ENCODE assay signal across 14 cellular contexts in the genomic region with DNA sequence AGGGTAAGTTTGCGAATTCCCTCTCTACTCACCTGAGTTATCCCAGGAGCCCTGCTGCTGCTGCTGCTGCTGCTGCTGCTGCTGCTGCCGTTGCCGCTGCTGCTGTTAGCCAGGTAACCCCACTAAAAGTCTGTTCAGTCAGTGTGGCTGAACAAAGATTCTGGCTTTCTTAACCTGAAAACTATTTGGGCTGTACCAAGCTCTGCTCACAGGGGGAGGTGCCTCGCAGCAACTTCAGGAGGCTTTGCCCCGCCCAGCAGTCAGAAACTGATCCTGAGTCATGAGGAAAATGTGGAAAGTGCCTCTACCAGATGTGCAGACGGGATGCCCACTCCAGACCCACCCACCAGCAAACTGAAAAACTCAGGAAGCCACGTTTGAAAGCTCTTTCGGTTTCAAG. TPM values are rescaled to one million over a fixed set of nuclear protein-coding genes. Genes with fewer than 3 reads are reported as not detected.
DNase-seq lines count a peak whose midpoint lies in the region; ATAC-seq and TF ChIP-seq lines count a peak whose summit lies in the region.
"Had no signal": no experiment of that assay in that cellular context is flagged by ENCODE, and none has a peak within 500 bp of the region (broad histone marks: within the 10 kb centered on the region; RNA-seq: fewer than 3 reads in every experiment).

CAPN6 (minus strand) TSS at position 145 of the 400 bp plus-strand sequence. CDS start 6,547 bp downstream, outside the sequence.

- H3K4me3 ChIP-seq in HEK293 (ENCODE audit: low read depth, low read length): no peak within 1 kb of the TSS
- H3K4me3 ChIP-seq in body of pancreas: no peak within 1 kb of the TSS
- no peak within 1 kb of the TSS for H3K4me3 ChIP-seq in testis
- H3K4me3 ChIP-seq: heart left ventricle had no signal

- no peaks in the 10 kb centered on the region for H3K27me3 ChIP-seq in body of pancreas
- no peaks in the 10 kb centered on the region for H3K27me3 ChIP-seq in testis

- ATAC-seq in body of pancreas: peak; percentile 71
- no peak for ATAC-seq in GM21360 (IDR thresholded peaks at IDR 0.05; ENCODE audit: unreplicated experiment)
- ATAC-seq: heart left ventricle; naive thymus-derived CD8-positive, alpha-beta T cell had no signal

- H3K4me1 ChIP-seq in HEK293 (ENCODE audit: control insufficient read depth, insufficient read depth, low read length) (no peaks in the 10 kb centered on the region), body of pancreas (no peaks in the 10 kb centered on the region), testis (no peaks in the 10 kb centered on the region)
- H3K4me1 ChIP-seq: heart left ventricle had no signal

- no peaks in the 10 kb centered on the region for H3K36me3 ChIP-seq in HEK293 (ENCODE audit: control insufficient read depth in 2 of 2, insufficient read depth in 1 of 2, low read length in 2 of 2)
- H3K36me3 ChIP-seq in body of pancreas (replicated peaks in 1 of 2; ENCODE audit: insufficient read depth in 1 of 2, low read depth in 2 of 2): no peaks in the 10 kb centered on the region
- no peaks in the 10 kb centered on the region for H3K36me3 ChIP-seq in testis (ENCODE audit: low read depth, missing control alignments)
- H3K36me3 ChIP-seq: heart left ventricle had no signal

- H3K9me3 ChIP-seq in HEK293 (ENCODE audit: control insufficient read depth, insufficient read depth, low read depth, low read length) (no peaks in the 10 kb centered on the region), body of pancreas (no peaks in the 10 kb centered on the region), testis (no peaks in the 10 kb centered on the region)
- H3K9me3 ChIP-seq: heart left ventricle had no signal

- 14 to 31% methylated on average over 8 of the region's 8 CpGs for WGBS in body of pancreas, 2 donors
- WGBS in testis, 2 donors: 13 to 21% methylated on average over 3 to 8 of the region's 8 CpGs

- intact Hi-C loops in body of pancreas (cut with DNase I): no loop called here
- intact Hi-C loops in testis (cut with DNase I; ENCODE audit: low total_unique reads): no loop called here

- POLR2A ChIA-PET in HEK293 (lab: Yijun Ruan, JAX): no interaction called here

- CTCF ChIA-PET in HEK293 (lab: Yijun Ruan, JAX): interaction anchor here (0.6 kb wide), 1 partner anchor 26 kb away, joined by 3 read pairs; no protein-coding TSS in a partner anchor

- H3K27ac ChIP-seq in HEK293 (ENCODE audit: extremely low read depth, low read depth, low read length) (no peak within 1 kb of the TSS), body of pancreas (no peak within 1 kb of the TSS), testis (no peak within 1 kb of the TSS)
- H3K27ac ChIP-seq: heart left ventricle had no signal

- TF ChIP-seq POLR2A in body of pancreas (IDR thresholded peaks at IDR 0.05) (peak in 1 of 3 donors; percentile 19), testis (IDR thresholded peaks at IDR 0.05) (no peak)

- TF ChIP-seq CTCF in HEK293 (tag by site-specific recombination; IDR thresholded peaks at IDR 0.05) (no peak), body of pancreas (IDR thresholded peaks at IDR 0.05) (no peak), testis (IDR thresholded peaks at IDR 0.05) (no peak)

- DNase-seq in body of pancreas (peak; percentile 21 to 48 (median 37)), iris pigment epithelial cell (ENCODE audit: low read depth) (peak; percentile 12), testis (peak; percentile 13), NCI-H1436 treated with DMSO at 0.1 percent for 48 hours (lab: John Stamatoyannopoulos, UW) (no peak), NCI-H2171 (lab: John Stamatoyannopoulos, UW) (no peak)
- no peak for DNase-seq in activated CD4-positive, CD25-positive, alpha-beta regulatory T cell (lab: John Stamatoyannopoulos, UW)
- DNase-seq: activated CD4-positive, alpha-beta T cell treated with anti-CD3 and anti-CD28 coated beads for 48 hours; activated gamma-delta T cell treated with Interleukin-2 at 50 U/mL for 16 hours; heart left ventricle; naive thymus-derived CD8-positive, alpha-beta T cell; NCI-H510A; stimulated activated naive CD4-positive, alpha-beta T cell treated with Interleukin-2 at 50 U/mL for 16 hours had no signal

TF ChIP-seq in HEK293, 187 proteins besides CTCF, POLR2A, EP300 and RAD21:
- TF ChIP-seq SCRT2 (tag by site-specific recombination; IDR thresholded peaks at IDR 0.05): no peak
- TF ChIP-seq ZNF423 (tag by site-specific recombination; IDR thresholded peaks at IDR 0.05): no peak
- no peak for TF ChIP-seq ZBTB21 (tag by site-specific recombination; IDR thresholded peaks at IDR 0.05)
- TF ChIP-seq ZNF664 (tag by site-specific recombination; IDR thresholded peaks at IDR 0.05): no peak
- peak; percentile 56 for TF ChIP-seq PRDM10 (tag by site-specific recombination; IDR thresholded peaks at IDR 0.05)
TF ChIP-seq in HEK293: peak in this region for 1.

RNA-seq across cellular contexts. Expression of gene CAPN6, which starts in this region (rescaled TPM):
- total RNA-seq in body of pancreas (1 to 10 TPM; 1.8 to 6.9 TPM), testis (1 to 10 TPM; 1.0 to 2.8 TPM)
- polyA plus RNA-seq in testis (ENCODE audit: insufficient read depth, low read depth, low replicate concordance): 13.3 TPM
- total RNA-seq: naive thymus-derived CD8-positive, alpha-beta T cell had no signal
- polyA plus RNA-seq: naive thymus-derived CD8-positive, alpha-beta T cell had no signal

Comparison
In these comparisons a context has a peak if more than half of its experiments do, and no peak if none do; other contexts are left out.
1. DNase-seq: peak in body of pancreas (4 of 4), iris pigment epithelial cell (single experiment) and testis (single experiment); none in activated CD4-positive, CD25-positive, alpha-beta regulatory T cell (0 of 4), NCI-H1436 treated with DMSO at 0.1 percent for 48 hours (single experiment) and NCI-H2171 (single experiment).